12 cellular contexts compared by ENCODE assay signal in the genomic region with DNA sequence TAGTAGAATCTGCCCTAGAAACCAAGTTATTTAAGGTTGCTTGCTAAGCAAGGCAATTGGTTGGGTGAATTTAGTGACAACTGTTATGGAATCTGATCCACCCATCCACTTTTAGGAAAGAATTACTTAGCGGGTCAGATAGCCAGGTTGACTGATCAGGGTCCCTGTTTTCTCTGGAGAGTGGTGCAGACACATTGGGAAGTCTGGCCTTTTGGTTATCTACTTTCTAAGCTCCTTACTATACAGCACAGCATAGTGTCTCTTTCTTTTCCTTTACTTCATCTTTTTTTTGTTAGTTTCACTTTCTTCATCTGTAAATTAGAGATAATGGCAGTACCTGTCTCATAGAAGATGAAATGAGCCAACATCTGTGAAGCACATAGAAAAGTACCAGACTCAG. TPM values are rescaled to one million over a fixed set of nuclear protein-coding genes. Genes with fewer than 3 reads are reported as not detected.
DNase-seq lines count a peak whose midpoint lies in the region; ATAC-seq and TF ChIP-seq lines count a peak whose summit lies in the region.
"Had no signal": no experiment of that assay in that cellular context is flagged by ENCODE, and none has a peak within 500 bp of the region (broad histone marks: within the 10 kb centered on the region; RNA-seq: fewer than 3 reads in every experiment).

No MANE protein-coding gene starts in this region.

- H3K36me3 Mint-ChIP-seq in CD4-positive, alpha-beta memory T cell = peaks cover 52 to 59% of the 10 kb centered on the region in 2 donors

- H3K4me1 ChIP-seq in CD4-positive, alpha-beta memory T cell (ENCODE audit: insufficient read depth, low read length) = peaks cover 64% of the 10 kb centered on the region
- H3K4me1 ChIP-seq in SJCRH30 = peaks cover 28% of the 10 kb centered on the region
- H3K4me1 ChIP-seq in esophagus squamous epithelium = peaks cover 14 to 58% (median 18%) of the 10 kb centered on the region in 3 donors
- H3K4me1 ChIP-seq in psoas muscle = peaks cover 42% of the 10 kb centered on the region
- H3K4me1 ChIP-seq: testis had no signal

- intact Hi-C loops in CD4-positive, alpha-beta memory T cell (cut with micrococcal nuclease) = loop anchor here (10.0 kb wide), 1 partner anchor 705 kb away; the partner anchor contains the start of gene GPRIN3
- intact Hi-C loops in esophagus squamous epithelium (cut with DNase I) (no loop called here), psoas muscle (cut with DNase I) (loop anchor here in 1 of 2 donors (10.0 kb wide), 1 partner anchor 55 kb away; no protein-coding TSS in a partner anchor)

- peak overlapping the region; percentile 22 for H3K27ac ChIP-seq in CD4-positive, alpha-beta memory T cell (ENCODE audit: low read depth, low read length)
- H3K27ac ChIP-seq in SJCRH30 (peak overlapping the region; percentile 92), esophagus squamous epithelium (peak overlapping the region; percentile 59 to 78 (median 68)), psoas muscle (peak overlapping the region; percentile 50)
- H3K27ac ChIP-seq: testis had no signal

- H3K9me3 ChIP-seq in CD4-positive, alpha-beta memory T cell (ENCODE audit: control insufficient read depth in 1 of 2, low read length in 2 of 2) = no peaks in the 10 kb centered on the region
- no peaks in the 10 kb centered on the region for H3K9me3 ChIP-seq in SJCRH30 (replicated peaks)
- H3K9me3 ChIP-seq in esophagus squamous epithelium = no peaks in the 10 kb centered on the region
- no peaks in the 10 kb centered on the region for H3K9me3 ChIP-seq in psoas muscle
- H3K9me3 ChIP-seq: testis had no signal

- DNase-seq in CD4-positive, alpha-beta memory T cell = no peak
- DNase-seq in SJCRH30 (peak; percentile 60 to 87), esophagus squamous epithelium (lab: John Stamatoyannopoulos, UW) (no peak), psoas muscle (no peak), islet precursor cell (no peak), cerebellum (ENCODE audit: low spot score) (no peak)
- DNase-seq: activated CD4-positive, alpha-beta T cell treated with anti-CD3 and anti-CD28 coated beads, Interleukin-2, amount 50 U/mL, for 48 hours; kidney glomerular epithelial cell; testis had no signal

- POLR2A ChIA-PET in CD4-positive, alpha-beta memory T cell (lab: Charles Lee; ENCODE audit: partially characterized antibody) = interaction anchor here (2.2 to 3.3 kb wide), 2 partner anchors 11 to 14 kb away, joined by 8 to 20 read pairs; no protein-coding TSS in a partner anchor

- peak overlapping the region in 7 of 8 donors; percentile 35 to 77 (median 68) for H3K4me3 Mint-ChIP-seq in CD4-positive, alpha-beta memory T cell

- WGBS in esophagus squamous epithelium, 2 donors = 64 to 88% methylated on average over 1 of the region's 1 CpG
- 11 to 26% (median 25%) methylated on average over 1 of the region's 1 CpG for WGBS in psoas muscle, 3 donors

- peak overlapping the region; percentile 48 to 93 (median 84) for H3K27ac Mint-ChIP-seq in CD4-positive, alpha-beta memory T cell

- H3K4me1 Mint-ChIP-seq in CD4-positive, alpha-beta memory T cell = peaks cover 51 to 80% (median 68%) of the 10 kb centered on the region in 4 donors

- CTCF ChIA-PET in CD4-positive, alpha-beta memory T cell (lab: Charles Lee; ENCODE audit: partially characterized antibody) = interaction anchor here (2.1 to 5.3 kb wide), 4 partner anchors 9 to 60 kb away, joined by 8 to 26 read pairs (median 10); partner anchors contain the start of gene HERC3

- no peak for TF ChIP-seq POLR2A in esophagus squamous epithelium (IDR thresholded peaks at IDR 0.05)

- H3K4me3 ChIP-seq in CD4-positive, alpha-beta memory T cell (ENCODE audit: low read length in 2 of 2) = no peak overlapping the region
- peak overlapping the region; percentile 13 for H3K4me3 ChIP-seq in SJCRH30
- peak overlapping the region in 1 of 4 donors; percentile 17 for H3K4me3 ChIP-seq in esophagus squamous epithelium
- H3K4me3 ChIP-seq in psoas muscle = peak overlapping the region; percentile 28
- H3K4me3 ChIP-seq: K562, testis had no signal

- no peaks in the 10 kb centered on the region for H3K27me3 Mint-ChIP-seq in CD4-positive, alpha-beta memory T cell

- TF ChIP-seq CTCF in esophagus squamous epithelium (IDR thresholded peaks at IDR 0.05) (no peak), psoas muscle (IDR thresholded peaks at IDR 0.05) (no peak)

- ATAC-seq in psoas muscle = peak in 3 of 4 donors; percentile 33 to 55 (median 54)
- no peak for ATAC-seq in HG03175 (IDR thresholded peaks at IDR 0.05; ENCODE audit: unreplicated experiment)
- no peak for ATAC-seq in GM21619 (IDR thresholded peaks at IDR 0.05; ENCODE audit: unreplicated experiment)
- ATAC-seq: K562 had no signal

- no peaks in the 10 kb centered on the region for H3K27me3 ChIP-seq in CD4-positive, alpha-beta memory T cell (ENCODE audit: insufficient read depth, low read length)
- H3K27me3 ChIP-seq in SJCRH30 (no peaks in the 10 kb centered on the region), esophagus squamous epithelium (no peaks in the 10 kb centered on the region), psoas muscle (ENCODE audit: insufficient read depth in 3 of 3, low read length in 2 of 3) (no peaks in the 10 kb centered on the region)
- H3K27me3 ChIP-seq: testis had no signal

- H3K36me3 ChIP-seq in CD4-positive, alpha-beta memory T cell (ENCODE audit: insufficient read depth, low read length) = peaks cover 12% of the 10 kb centered on the region
- H3K36me3 ChIP-seq in SJCRH30 (no peaks in the 10 kb centered on the region; the same call in 1 of the 2 replicates), esophagus squamous epithelium (peaks cover 0 to 42% (median 0%) of the 10 kb centered on the region in 3 donors), psoas muscle (ENCODE audit: insufficient read depth in 1 of 2, low read depth in 1 of 2) (peaks cover 0 to 28% of the 10 kb centered on the region in 2 donors)

- H3K9me3 Mint-ChIP-seq in CD4-positive, alpha-beta memory T cell = no peaks in the 10 kb centered on the region

RNA-seq across cellular contexts. Expression of gene HERC3, which starts 7.4 kb away (rescaled TPM):
- total RNA-seq in CD4-positive, alpha-beta memory T cell = 10 to 100 TPM; 95.5 to 97.1 TPM
- 10 to 100 TPM; 39.9 to 44.8 TPM for polyA plus RNA-seq in CD4-positive, alpha-beta memory T cell
- 29.7 and 31.8 TPM in 2 replicates for total RNA-seq in SJCRH30 (2014; rRNA removed; shearing (Covaris generic))
- total RNA-seq in esophagus squamous epithelium = 10 to 100 TPM; 19.1 to 41.1 (median 30.8) TPM
- 10 to 100 TPM; 17.7 to 35.8 (median 25.2) TPM for total RNA-seq in psoas muscle
- polyA plus RNA-seq in psoas muscle = 10 to 100 TPM in 1 of 3 donors, 1 to 10 TPM in 2; 9.5 to 20.4 (median 9.6) TPM
- total RNA-seq in cerebellum = 65.6 TPM

Comparison
In these comparisons a context has a peak if more than half of its experiments do, and no peak if none do; other contexts are left out.
1. DNase-seq: peak in SJCRH30 (2 of 2); none in CD4-positive, alpha-beta memory T cell (0 of 5), esophagus squamous epithelium (single experiment), psoas muscle (0 of 2), islet precursor cell (single experiment) and cerebellum (single experiment).
2. H3K27ac ChIP-seq: peak in every context shown above with its lines; median percentile 92 in SJCRH30; 68 in esophagus squamous epithelium; 50 in psoas muscle; 22 in CD4-positive, alpha-beta memory T cell.
3. H3K4me3 ChIP-seq: peak in SJCRH30 (single experiment) and psoas muscle (single experiment); none in CD4-positive, alpha-beta memory T cell (0 of 2).
4. ATAC-seq: peak in psoas muscle (3 of 4); none in HG03175 (single experiment) and GM21619 (single experiment).